10 cellular contexts compared by ENCODE assay signal in the genomic region with DNA sequence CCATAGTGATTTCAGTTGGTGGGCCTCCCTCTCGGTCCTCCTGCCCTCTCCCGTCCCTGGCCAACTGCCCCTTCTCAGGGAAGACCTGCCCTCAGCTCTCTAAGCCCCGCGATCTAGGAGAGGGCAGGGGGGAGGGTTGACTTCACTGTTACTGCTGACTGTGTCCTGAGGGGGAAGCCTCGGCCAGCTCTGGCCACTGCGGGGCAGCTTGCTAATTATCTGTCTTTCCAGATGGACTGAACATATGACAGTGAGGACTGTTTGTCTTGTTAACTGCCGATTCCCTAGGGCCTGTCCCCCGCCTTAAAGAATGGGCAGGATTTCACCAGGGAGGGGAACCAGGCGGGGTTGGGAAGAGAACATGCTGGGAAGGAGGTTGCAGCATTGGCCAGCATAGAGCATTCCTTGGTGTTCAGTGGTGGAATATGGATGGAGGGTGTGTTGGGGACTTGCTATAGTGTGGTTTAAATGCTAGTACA. TPM values are rescaled to one million over a fixed set of nuclear protein-coding genes. Genes with fewer than 3 reads are reported as not detected.
DNase-seq lines count a peak whose midpoint lies in the region; ATAC-seq, FAIRE-seq and TF ChIP-seq lines count a peak whose summit lies in the region.
"Had no signal": no experiment of that assay in that cellular context is flagged by ENCODE, and none has a peak within 500 bp of the region (broad histone marks: within the 10 kb centered on the region; RNA-seq: fewer than 3 reads in every experiment).

No MANE protein-coding gene starts in this region.

- H3K27me3 Mint-ChIP-seq in natural killer cell treated with Interleukin-12 subunit alpha and Interleukin-12 subunit beta and Interleukin-15 and Interleukin-18, amount 100 ng/mL, for 72 hours, result no peaks in the 10 kb centered on the region

- H3K27ac ChIP-seq in uterus (peak overlapping the region; percentile 16 to 45), spleen (no peak overlapping the region)

- FAIRE-seq in urothelium cell line (lab: Jason Lieb, UNC), result no peak

- TF ChIP-seq POLR2A in uterus (IDR thresholded peaks at IDR 0.05) (no peak), spleen (IDR thresholded peaks at IDR 0.05) (no peak)

- DNase-seq in NCI-H748 (lab: John Stamatoyannopoulos, UW; ENCODE audit: unreplicated experiment) (peak; percentile 21), NCI-H748 treated with DMSO at 0.1 percent for 48 hours (lab: John Stamatoyannopoulos, UW) (no peak), cardiac fibroblast (ENCODE audit: low read depth in 2 of 2) (peak; percentile 38 to 39), iPS-NIHi7 (ENCODE audit: extremely low spot score) (peak; percentile 42), uterus (peak; percentile 54 to 59), spleen (no peak), urothelium cell line (ENCODE audit: low spot score) (no peak)
- no peak for DNase-seq in natural killer cell treated with Interleukin-12 subunit alpha and Interleukin-12 subunit beta and Interleukin-15 and Interleukin-18, amount 100 ng/mL, for 72 hours (ENCODE audit: low spot score)
- DNase-seq: dermis blood vessel endothelial cell, kidney had no signal

- no peaks in the 10 kb centered on the region for H3K27me3 ChIP-seq in uterus
- no peaks in the 10 kb centered on the region for H3K27me3 ChIP-seq in spleen (replicated peaks in 1 of 7)

- no peaks in the 10 kb centered on the region for H3K9me3 ChIP-seq in uterus
- H3K9me3 ChIP-seq in spleen, result no peaks in the 10 kb centered on the region

- no peaks in the 10 kb centered on the region for H3K9me3 Mint-ChIP-seq in natural killer cell treated with Interleukin-12 subunit alpha and Interleukin-12 subunit beta and Interleukin-15 and Interleukin-18, amount 100 ng/mL, for 72 hours

- H3K36me3 ChIP-seq in uterus (no peaks in the 10 kb centered on the region), spleen (peaks cover 0 to 65% (median 27%) of the 10 kb centered on the region in 6 donors)

- intact Hi-C loops in uterus (cut with DNase I; ENCODE audit: low total_unique reads) (no loop called here), spleen (cut with DNase I; ENCODE audit: low total_unique reads) (no loop called here)

- WGBS in spleen, 5 donors, result 75 to 85% (median 77%) methylated on average over 9 of the region's 9 CpGs

- no peak for ATAC-seq in natural killer cell treated with Interleukin-12 subunit alpha and Interleukin-12 subunit beta and Interleukin-15 and Interleukin-18, amount 100 ng/mL, for 72 hours

- no peak overlapping the region for H3K4me3 Mint-ChIP-seq in natural killer cell treated with Interleukin-12 subunit alpha and Interleukin-12 subunit beta and Interleukin-15 and Interleukin-18, amount 100 ng/mL, for 72 hours

- H3K4me1 ChIP-seq in uterus, result no peaks in the 10 kb centered on the region
- no peaks in the 10 kb centered on the region for H3K4me1 ChIP-seq in spleen

- no peaks in the 10 kb centered on the region for H3K36me3 Mint-ChIP-seq in natural killer cell treated with Interleukin-12 subunit alpha and Interleukin-12 subunit beta and Interleukin-15 and Interleukin-18, amount 100 ng/mL, for 72 hours

- H3K27ac Mint-ChIP-seq in natural killer cell treated with Interleukin-12 subunit alpha and Interleukin-12 subunit beta and Interleukin-15 and Interleukin-18, amount 100 ng/mL, for 72 hours, result no peak overlapping the region

- H3K4me1 Mint-ChIP-seq in natural killer cell treated with Interleukin-12 subunit alpha and Interleukin-12 subunit beta and Interleukin-15 and Interleukin-18, amount 100 ng/mL, for 72 hours (ENCODE audit: low read depth in 2 of 2), result peaks cover 0 to 3% of the 10 kb centered on the region in 2 donors

- TF ChIP-seq CTCF in cardiac fibroblast (IDR thresholded peaks at IDR 0.05; ENCODE audit: low read depth, low read length) (no peak), uterus (IDR thresholded peaks at IDR 0.05) (no peak), spleen (IDR thresholded peaks at IDR 0.05 in 8 of 11, conservative IDR thresholded peaks at IDR 0.05 in 3 of 11) (no peak)

- H3K4me3 ChIP-seq in cardiac fibroblast (replicated peaks in 1 of 2; ENCODE audit: low read depth in 2 of 2, low read length in 2 of 2) (no peak overlapping the region), uterus (no peak overlapping the region), spleen (no peak overlapping the region)

RNA-seq across cellular contexts. Expression of a gene that starts 22.9 kb away (rescaled TPM):
- 10 to 100 TPM; 14.2 to 36.8 (median 21.5) TPM for total RNA-seq in uterus
- total RNA-seq in spleen, result 10 to 100 TPM; 19.6 to 49.2 (median 25.4) TPM
- polyA plus RNA-seq in spleen, result 1 to 10 TPM; 5.3 to 6.4 (median 5.7) TPM
- 10 to 100 TPM; 22.0 to 28.1 TPM for total RNA-seq in natural killer cell treated with Interleukin-12 subunit alpha and Interleukin-12 subunit beta and Interleukin-15 and Interleukin-18, amount 100 ng/mL, for 72 hours

RNA-seq across cellular contexts. Expression of a gene that starts 24.9 kb away (rescaled TPM):
- total RNA-seq in uterus, result 10 to 100 TPM in 1 of 4 donors, 1 to 10 TPM in 3; 1.0 to 11.5 (median 4.0) TPM
- total RNA-seq in spleen, result 1 to 10 TPM; 1.5 to 5.8 (median 5.1) TPM
- 1 to 10 TPM; 1.8 to 3.0 (median 2.3) TPM for polyA plus RNA-seq in spleen
- total RNA-seq in natural killer cell treated with Interleukin-12 subunit alpha and Interleukin-12 subunit beta and Interleukin-15 and Interleukin-18, amount 100 ng/mL, for 72 hours, result 1 to 10 TPM; 2.3 to 5.4 TPM

Comparison
In these comparisons a context has a peak if more than half of its experiments do, and no peak if none do; other contexts are left out.
1. DNase-seq: peak in NCI-H748 (single experiment), cardiac fibroblast (2 of 2), iPS-NIHi7 (single experiment) and uterus (2 of 2); none in NCI-H748 treated with DMSO at 0.1 percent for 48 hours (single experiment), spleen (single experiment), natural killer cell treated with Interleukin-12 subunit alpha and Interleukin-12 subunit beta and Interleukin-15 and Interleukin-18, amount 100 ng/mL, for 72 hours (single experiment) and urothelium cell line (single experiment).
2. H3K27ac ChIP-seq: peak in uterus (2 of 2); none in spleen (0 of 8).